ENCODE assay signal across 18 cellular contexts in genomic region chr5:97501286-97501964, GRCh38.
"Had no signal": no experiment of that assay in that cellular context is flagged by ENCODE, and none has a peak within 500 bp of the region (broad histone marks: within the 10 kb centered on the region; RNA-seq: fewer than 3 reads in every experiment).

No MANE protein-coding gene starts in this region.

- H3K4me1 Mint-ChIP-seq: activated naive CD8-positive, alpha-beta T cell treated with anti-CD3 and anti-CD28 coated beads, Interleukin-2, amount 10 ng/mL, durations not matched to agents 7 days and 5 days; nephron; stimulated activated effector memory CD8-positive, alpha-beta T cell treated with anti-CD3 and anti-CD28 coated beads, Interleukin-12 subunit alpha, Interleukin-12 subunit beta, amount 100 ng/mL, for 72 hours; T-cell had no signal

- DNase-seq: activated CD4-positive, alpha-beta T cell treated with anti-CD3 and anti-CD28 coated beads, Interleukin-2, amount 50 U/mL, for 1 hour; activated naive CD4-positive, alpha-beta T cell; activated naive CD8-positive, alpha-beta T cell treated with anti-CD3 and anti-CD28 coated beads, Interleukin-2, amount 10 ng/mL, durations not matched to agents 7 days and 5 days; activated T-cell treated with anti-CD3 and anti-CD28 coated beads for 4 hours; endodermal cell; esophagus squamous epithelium; heart left ventricle; left cardiac atrium; lower lobe of right lung; stimulated activated CD4-positive, alpha-beta T cell treated with anti-CD3 and anti-CD28 coated beads, Interleukin-12 subunit alpha, Interleukin-12 subunit beta, amount 100 ng/mL, for 4 hours; stimulated activated CD4-positive, alpha-beta T cell treated with anti-CD3 and anti-CD28 coated beads, Interleukin-2, amount 100 ng/mL, for 24 hours; T-cell; T-helper 9 cell had no signal

- H3K4me1 ChIP-seq: lower lobe of right lung had no signal

- H3K4me3 Mint-ChIP-seq: activated naive CD8-positive, alpha-beta T cell treated with anti-CD3 and anti-CD28 coated beads, Interleukin-2, amount 10 ng/mL, durations not matched to agents 7 days and 5 days; endodermal cell; nephron; stimulated activated effector memory CD8-positive, alpha-beta T cell treated with anti-CD3 and anti-CD28 coated beads, Interleukin-12 subunit alpha, Interleukin-12 subunit beta, amount 100 ng/mL, for 72 hours; T-cell had no signal

- H3K36me3 Mint-ChIP-seq: activated naive CD8-positive, alpha-beta T cell treated with anti-CD3 and anti-CD28 coated beads, Interleukin-2, amount 10 ng/mL, durations not matched to agents 7 days and 5 days; stimulated activated effector memory CD8-positive, alpha-beta T cell treated with anti-CD3 and anti-CD28 coated beads, Interleukin-12 subunit alpha, Interleukin-12 subunit beta, amount 100 ng/mL, for 72 hours; T-cell had no signal

- H3K9me3 Mint-ChIP-seq: activated naive CD8-positive, alpha-beta T cell treated with anti-CD3 and anti-CD28 coated beads, Interleukin-2, amount 10 ng/mL, durations not matched to agents 7 days and 5 days; endodermal cell; nephron; T-cell had no signal

- H3K27me3 ChIP-seq: cardiac muscle cell, dorsolateral prefrontal cortex, heart left ventricle had no signal

- H3K27ac ChIP-seq: cardiac muscle cell, heart left ventricle, lower lobe of right lung had no signal

- H3K9me3 ChIP-seq: esophagus squamous epithelium, heart left ventricle, lower lobe of right lung had no signal

- H3K4me3 ChIP-seq: cardiac muscle cell, dorsolateral prefrontal cortex, esophagus squamous epithelium, heart left ventricle, lower lobe of right lung had no signal

- ATAC-seq: activated CD4-positive, CD25-positive, alpha-beta regulatory T cell treated with anti-CD3 and anti-CD28 coated beads, Interleukin-2, amount 50 U/mL, for 24 hours; heart left ventricle; left cardiac atrium; lower lobe of right lung; stimulated activated effector memory CD8-positive, alpha-beta T cell treated with anti-CD3 and anti-CD28 coated beads, Interleukin-12 subunit alpha, Interleukin-12 subunit beta, amount 100 ng/mL, for 72 hours; T-cell had no signal

- H3K27me3 Mint-ChIP-seq: activated naive CD8-positive, alpha-beta T cell treated with anti-CD3 and anti-CD28 coated beads, Interleukin-2, amount 10 ng/mL, durations not matched to agents 7 days and 5 days had no signal

- H3K36me3 ChIP-seq: cardiac muscle cell, esophagus squamous epithelium, heart left ventricle, lower lobe of right lung had no signal

- H3K27ac Mint-ChIP-seq: activated naive CD8-positive, alpha-beta T cell treated with anti-CD3 and anti-CD28 coated beads, Interleukin-2, amount 10 ng/mL, durations not matched to agents 7 days and 5 days; endodermal cell; nephron; stimulated activated effector memory CD8-positive, alpha-beta T cell treated with anti-CD3 and anti-CD28 coated beads, Interleukin-12 subunit alpha, Interleukin-12 subunit beta, amount 100 ng/mL, for 72 hours; T-cell had no signal
